18 cellular contexts compared by ENCODE assay signal in genomic region chrX:46500054-46500453, GRCh38.
"Had no signal": no experiment of that assay in that cellular context is flagged by ENCODE, and none has a peak within 500 bp of the region (broad histone marks: within the 10 kb centered on the region; RNA-seq: fewer than 3 reads in every experiment).

No MANE protein-coding gene starts in this region.

- H3K4me1 ChIP-seq: psoas muscle, right lobe of liver, spleen had no signal

- H3K4me3 ChIP-seq: psoas muscle, right lobe of liver, spleen, thoracic aorta had no signal

- H3K27ac Mint-ChIP-seq: activated CD4-positive, alpha-beta T cell treated with anti-CD3 and anti-CD28 coated beads, Interleukin-2, amount 10 ng/mL, durations not matched to agents 7 days and 5 days; activated naive CD8-positive, alpha-beta T cell; nephron progenitor cell; stimulated activated naive CD8-positive, alpha-beta T cell treated with anti-CD3 and anti-CD28 coated beads, Interleukin-15, amount 100 ng/mL, for 72 hours; T-helper 2 cell treated with Interferon-gamma antibody and Interleukin-4, amounts not matched to agents 5 μg/mL and 100 μg/mL, for 36 hours had no signal

- H3K27me3 ChIP-seq: brain microvascular endothelial cell, right lobe of liver, spleen had no signal

- H3K36me3 ChIP-seq: brain microvascular endothelial cell had no signal

- H3K27ac ChIP-seq: brain microvascular endothelial cell, psoas muscle, right lobe of liver, spleen, thoracic aorta had no signal

- H3K27me3 Mint-ChIP-seq: activated CD4-positive, alpha-beta T cell treated with anti-CD3 and anti-CD28 coated beads, Interleukin-2, amount 10 ng/mL, durations not matched to agents 7 days and 5 days; activated naive CD8-positive, alpha-beta T cell; stimulated activated naive CD8-positive, alpha-beta T cell treated with anti-CD3 and anti-CD28 coated beads, Interleukin-15, amount 100 ng/mL, for 72 hours had no signal

- DNase-seq: activated CD4-positive, alpha-beta T cell treated with anti-CD3 and anti-CD28 coated beads, Interleukin-2, amount 10 ng/mL, durations not matched to agents 7 days and 5 days; activated CD4-positive, CD25-positive, alpha-beta regulatory T cell; activated CD8-positive, alpha-beta memory T cell treated with anti-CD3 and anti-CD28 coated beads for 24 hours; activated gamma-delta T cell treated with Interleukin-2 at 50 U/mL for 16 hours; brain microvascular endothelial cell; cortex of kidney; effector CD8-positive, alpha-beta T cell; foreskin melanocyte; kidney glomerular epithelial cell; left ventricle myocardium superior; nephron progenitor cell; psoas muscle; right lobe of liver; spleen; stimulated activated naive CD8-positive, alpha-beta T cell treated with anti-CD3 and anti-CD28 coated beads, Interleukin-15, amount 100 ng/mL, for 72 hours had no signal

- H3K4me1 Mint-ChIP-seq: activated CD4-positive, alpha-beta T cell treated with anti-CD3 and anti-CD28 coated beads, Interleukin-2, amount 10 ng/mL, durations not matched to agents 7 days and 5 days; nephron progenitor cell; stimulated activated naive CD8-positive, alpha-beta T cell treated with anti-CD3 and anti-CD28 coated beads, Interleukin-15, amount 100 ng/mL, for 72 hours had no signal

- H3K4me3 Mint-ChIP-seq: activated CD4-positive, alpha-beta T cell treated with anti-CD3 and anti-CD28 coated beads, Interleukin-2, amount 10 ng/mL, durations not matched to agents 7 days and 5 days; activated naive CD8-positive, alpha-beta T cell; nephron progenitor cell; stimulated activated naive CD8-positive, alpha-beta T cell treated with anti-CD3 and anti-CD28 coated beads, Interleukin-15, amount 100 ng/mL, for 72 hours; T-helper 2 cell treated with Interferon-gamma antibody and Interleukin-4, amounts not matched to agents 5 μg/mL and 100 μg/mL, for 36 hours had no signal
